ENCODE assay signal across 2 cellular contexts in the genomic region with DNA sequence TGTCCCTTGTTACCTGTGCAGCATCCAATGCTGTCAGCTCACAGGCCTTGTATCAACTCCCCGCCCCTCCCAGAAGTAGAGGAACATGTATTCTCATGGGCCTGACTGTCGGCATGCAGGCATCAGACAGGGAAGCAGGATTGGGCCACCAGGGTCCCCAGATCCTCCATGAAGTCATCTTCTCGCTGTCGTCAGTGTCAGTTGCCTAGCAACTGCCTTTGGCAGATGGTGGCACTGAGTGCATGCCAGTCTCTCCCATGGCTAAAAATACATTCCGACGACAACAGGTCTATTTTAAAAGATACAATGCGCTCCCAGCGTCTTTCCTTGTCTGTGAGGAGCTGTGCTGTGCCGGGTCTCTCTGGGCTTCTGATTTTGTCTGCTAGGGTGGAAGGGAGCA.
TF ChIP-seq lines count a peak whose summit lies in the region.

No MANE protein-coding gene starts in this region.

TF ChIP-seq in SK-N-SH, 30 proteins besides CTCF, POLR2A, EP300 and RAD21 (continued from another document):
- TF ChIP-seq, protein P1, sequence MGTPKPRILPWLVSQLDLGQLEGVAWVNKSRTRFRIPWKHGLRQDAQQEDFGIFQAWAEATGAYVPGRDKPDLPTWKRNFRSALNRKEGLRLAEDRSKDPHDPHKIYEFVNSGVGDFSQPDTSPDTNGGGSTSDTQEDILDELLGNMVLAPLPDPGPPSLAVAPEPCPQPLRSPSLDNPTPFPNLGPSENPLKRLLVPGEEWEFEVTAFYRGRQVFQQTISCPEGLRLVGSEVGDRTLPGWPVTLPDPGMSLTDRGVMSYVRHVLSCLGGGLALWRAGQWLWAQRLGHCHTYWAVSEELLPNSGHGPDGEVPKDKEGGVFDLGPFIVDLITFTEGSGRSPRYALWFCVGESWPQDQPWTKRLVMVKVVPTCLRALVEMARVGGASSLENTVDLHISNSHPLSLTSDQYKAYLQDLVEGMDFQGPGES (IDR thresholded peaks at IDR 0.05; ENCODE audit: low read depth, low read length), result no peak
- TF ChIP-seq, protein P2, sequence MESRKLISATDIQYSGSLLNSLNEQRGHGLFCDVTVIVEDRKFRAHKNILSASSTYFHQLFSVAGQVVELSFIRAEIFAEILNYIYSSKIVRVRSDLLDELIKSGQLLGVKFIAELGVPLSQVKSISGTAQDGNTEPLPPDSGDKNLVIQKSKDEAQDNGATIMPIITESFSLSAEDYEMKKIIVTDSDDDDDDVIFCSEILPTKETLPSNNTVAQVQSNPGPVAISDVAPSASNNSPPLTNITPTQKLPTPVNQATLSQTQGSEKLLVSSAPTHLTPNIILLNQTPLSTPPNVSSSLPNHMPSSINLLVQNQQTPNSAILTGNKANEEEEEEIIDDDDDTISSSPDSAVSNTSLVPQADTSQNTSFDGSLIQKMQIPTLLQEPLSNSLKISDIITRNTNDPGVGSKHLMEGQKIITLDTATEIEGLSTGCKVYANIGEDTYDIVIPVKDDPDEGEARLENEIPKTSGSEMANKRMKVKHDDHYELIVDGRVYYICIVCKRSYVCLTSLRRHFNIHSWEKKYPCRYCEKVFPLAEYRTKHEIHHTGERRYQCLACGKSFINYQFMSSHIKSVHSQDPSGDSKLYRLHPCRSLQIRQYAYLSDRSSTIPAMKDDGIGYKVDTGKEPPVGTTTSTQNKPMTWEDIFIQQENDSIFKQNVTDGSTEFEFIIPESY (IDR thresholded peaks at IDR 0.05; ENCODE audit: borderline replicate concordance, low read depth), result no peak
- TF ChIP-seq GABPA (IDR thresholded peaks at IDR 0.05; ENCODE audit: low read depth), result no peak
- TF ChIP-seq, protein P3, sequence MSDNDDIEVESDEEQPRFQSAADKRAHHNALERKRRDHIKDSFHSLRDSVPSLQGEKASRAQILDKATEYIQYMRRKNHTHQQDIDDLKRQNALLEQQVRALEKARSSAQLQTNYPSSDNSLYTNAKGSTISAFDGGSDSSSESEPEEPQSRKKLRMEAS (IDR thresholded peaks at IDR 0.05; ENCODE audit: low read depth), result no peak

TF ChIP-seq in SK-N-SH treated with all-trans-retinoic acid at 6 μM for 48 hours, 23 proteins besides CTCF, POLR2A, EP300 and RAD21 (continued from another document):
- no peak for TF ChIP-seq BACH2 (CRISPR knock-in tag; IDR thresholded peaks at IDR 0.05; ENCODE audit: borderline replicate concordance)
- TF ChIP-seq ZFP3 (CRISPR knock-in tag; IDR thresholded peaks at IDR 0.05), result no peak
- no peak for TF ChIP-seq GLIS3 (CRISPR knock-in tag; IDR thresholded peaks at IDR 0.05)
- TF ChIP-seq, protein P4, sequence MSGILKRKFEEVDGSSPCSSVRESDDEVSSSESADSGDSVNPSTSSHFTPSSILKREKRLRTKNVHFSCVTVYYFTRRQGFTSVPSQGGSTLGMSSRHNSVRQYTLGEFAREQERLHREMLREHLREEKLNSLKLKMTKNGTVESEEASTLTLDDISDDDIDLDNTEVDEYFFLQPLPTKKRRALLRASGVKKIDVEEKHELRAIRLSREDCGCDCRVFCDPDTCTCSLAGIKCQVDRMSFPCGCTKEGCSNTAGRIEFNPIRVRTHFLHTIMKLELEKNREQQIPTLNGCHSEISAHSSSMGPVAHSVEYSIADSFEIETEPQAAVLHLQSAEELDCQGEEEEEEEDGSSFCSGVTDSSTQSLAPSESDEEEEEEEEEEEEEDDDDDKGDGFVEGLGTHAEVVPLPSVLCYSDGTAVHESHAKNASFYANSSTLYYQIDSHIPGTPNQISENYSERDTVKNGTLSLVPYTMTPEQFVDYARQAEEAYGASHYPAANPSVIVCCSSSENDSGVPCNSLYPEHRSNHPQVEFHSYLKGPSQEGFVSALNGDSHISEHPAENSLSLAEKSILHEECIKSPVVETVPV (CRISPR knock-in tag; IDR thresholded peaks at IDR 0.05), result no peak
- TF ChIP-seq, protein P5, sequence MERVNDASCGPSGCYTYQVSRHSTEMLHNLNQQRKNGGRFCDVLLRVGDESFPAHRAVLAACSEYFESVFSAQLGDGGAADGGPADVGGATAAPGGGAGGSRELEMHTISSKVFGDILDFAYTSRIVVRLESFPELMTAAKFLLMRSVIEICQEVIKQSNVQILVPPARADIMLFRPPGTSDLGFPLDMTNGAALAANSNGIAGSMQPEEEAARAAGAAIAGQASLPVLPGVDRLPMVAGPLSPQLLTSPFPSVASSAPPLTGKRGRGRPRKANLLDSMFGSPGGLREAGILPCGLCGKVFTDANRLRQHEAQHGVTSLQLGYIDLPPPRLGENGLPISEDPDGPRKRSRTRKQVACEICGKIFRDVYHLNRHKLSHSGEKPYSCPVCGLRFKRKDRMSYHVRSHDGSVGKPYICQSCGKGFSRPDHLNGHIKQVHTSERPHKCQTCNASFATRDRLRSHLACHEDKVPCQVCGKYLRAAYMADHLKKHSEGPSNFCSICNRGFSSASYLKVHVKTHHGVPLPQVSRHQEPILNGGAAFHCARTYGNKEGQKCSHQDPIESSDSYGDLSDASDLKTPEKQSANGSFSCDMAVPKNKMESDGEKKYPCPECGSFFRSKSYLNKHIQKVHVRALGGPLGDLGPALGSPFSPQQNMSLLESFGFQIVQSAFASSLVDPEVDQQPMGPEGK (CRISPR knock-in tag; IDR thresholded peaks at IDR 0.05; ENCODE audit: borderline replicate concordance), result no peak
- no peak for TF ChIP-seq SNAI2 (CRISPR knock-in tag; IDR thresholded peaks at IDR 0.05)
- TF ChIP-seq, protein P6, sequence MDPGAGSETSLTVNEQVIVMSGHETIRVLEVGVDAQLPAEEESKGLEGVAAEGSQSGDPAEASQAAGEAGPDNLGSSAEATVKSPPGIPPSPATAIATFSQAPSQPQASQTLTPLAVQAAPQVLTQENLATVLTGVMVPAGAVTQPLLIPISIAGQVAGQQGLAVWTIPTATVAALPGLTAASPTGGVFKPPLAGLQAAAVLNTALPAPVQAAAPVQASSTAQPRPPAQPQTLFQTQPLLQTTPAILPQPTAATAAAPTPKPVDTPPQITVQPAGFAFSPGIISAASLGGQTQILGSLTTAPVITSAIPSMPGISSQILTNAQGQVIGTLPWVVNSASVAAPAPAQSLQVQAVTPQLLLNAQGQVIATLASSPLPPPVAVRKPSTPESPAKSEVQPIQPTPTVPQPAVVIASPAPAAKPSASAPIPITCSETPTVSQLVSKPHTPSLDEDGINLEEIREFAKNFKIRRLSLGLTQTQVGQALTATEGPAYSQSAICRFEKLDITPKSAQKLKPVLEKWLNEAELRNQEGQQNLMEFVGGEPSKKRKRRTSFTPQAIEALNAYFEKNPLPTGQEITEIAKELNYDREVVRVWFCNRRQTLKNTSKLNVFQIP (CRISPR knock-in tag; IDR thresholded peaks at IDR 0.05; ENCODE audit: borderline replicate concordance, low read depth), result no peak
- TF ChIP-seq ZC3H10 (CRISPR knock-in tag; IDR thresholded peaks at IDR 0.05), result no peak
- TF ChIP-seq ZNF8 (CRISPR knock-in tag; IDR thresholded peaks at IDR 0.05), result no peak
- TF ChIP-seq ISL1 (CRISPR knock-in tag; IDR thresholded peaks at IDR 0.05), result no peak
- TF ChIP-seq, protein P7, sequence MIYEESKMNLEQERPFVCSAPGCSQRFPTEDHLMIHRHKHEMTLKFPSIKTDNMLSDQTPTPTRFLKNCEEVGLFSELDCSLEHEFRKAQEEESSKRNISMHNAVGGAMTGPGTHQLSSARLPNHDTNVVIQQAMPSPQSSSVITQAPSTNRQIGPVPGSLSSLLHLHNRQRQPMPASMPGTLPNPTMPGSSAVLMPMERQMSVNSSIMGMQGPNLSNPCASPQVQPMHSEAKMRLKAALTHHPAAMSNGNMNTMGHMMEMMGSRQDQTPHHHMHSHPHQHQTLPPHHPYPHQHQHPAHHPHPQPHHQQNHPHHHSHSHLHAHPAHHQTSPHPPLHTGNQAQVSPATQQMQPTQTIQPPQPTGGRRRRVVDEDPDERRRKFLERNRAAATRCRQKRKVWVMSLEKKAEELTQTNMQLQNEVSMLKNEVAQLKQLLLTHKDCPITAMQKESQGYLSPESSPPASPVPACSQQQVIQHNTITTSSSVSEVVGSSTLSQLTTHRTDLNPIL (CRISPR knock-in tag; IDR thresholded peaks at IDR 0.05; ENCODE audit: low read depth), result no peak
- TF ChIP-seq ESRRG (CRISPR knock-in tag; IDR thresholded peaks at IDR 0.05), result no peak
- no peak for TF ChIP-seq ZFP30 (CRISPR knock-in tag; IDR thresholded peaks at IDR 0.05)
- TF ChIP-seq ZNF565 (CRISPR knock-in tag; conservative IDR thresholded peaks at IDR 0.05; ENCODE audit: low read depth), result no peak
